ENCODE assay signal across 10 cellular contexts in the genomic region with DNA sequence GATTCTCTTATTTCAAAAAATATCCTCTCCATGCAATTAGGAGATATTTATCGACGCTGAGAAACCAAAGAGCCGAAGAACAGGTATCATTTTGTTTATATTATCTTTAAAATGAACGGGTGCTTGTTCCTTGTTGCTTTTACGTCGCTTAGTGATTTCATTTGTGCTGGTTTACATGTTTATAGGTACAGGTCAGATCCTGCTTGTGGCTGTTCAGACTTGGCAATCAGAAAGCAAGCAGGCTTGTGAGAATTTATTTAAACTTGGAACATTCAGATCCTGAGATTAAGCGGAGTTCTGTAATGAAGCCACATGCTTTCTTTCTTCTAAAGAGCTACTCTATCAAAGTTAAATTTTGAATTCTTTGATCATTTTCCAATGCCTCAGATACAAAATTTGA. TPM values are rescaled to one million over a fixed set of nuclear protein-coding genes. Genes with fewer than 3 reads are reported as not detected.
DNase-seq lines count a peak whose midpoint lies in the region; ATAC-seq and TF ChIP-seq lines count a peak whose summit lies in the region.
"Had no signal": no experiment of that assay in that cellular context is flagged by ENCODE, and none has a peak within 500 bp of the region (broad histone marks: within the 10 kb centered on the region; RNA-seq: fewer than 3 reads in every experiment).

No MANE protein-coding gene starts in this region.

- H3K4me1 Mint-ChIP-seq in GM23338, result peaks cover 32% of the 10 kb centered on the region

- CTCF ChIA-PET in A673 (lab: Charles Lee), result no interaction called here

- H3K36me3 ChIP-seq in BLaER1 (no peaks in the 10 kb centered on the region), GM23338 (ENCODE audit: insufficient read depth) (no peaks in the 10 kb centered on the region), ascending aorta (no peaks in the 10 kb centered on the region), mesodermal cell (ENCODE audit: control insufficient read depth, insufficient read depth, low read length) (no peaks in the 10 kb centered on the region), A673 (ENCODE audit: insufficient read depth, low read length, poor library complexity, severe bottlenecking) (no peaks in the 10 kb centered on the region)

- H3K27me3 ChIP-seq in BLaER1 (no peaks in the 10 kb centered on the region), GM23338 (ENCODE audit: insufficient read depth) (no peaks in the 10 kb centered on the region), ascending aorta (no peaks in the 10 kb centered on the region), A673 (replicated peaks; ENCODE audit: insufficient read depth, low read depth, low read length, poor library complexity) (no peaks in the 10 kb centered on the region)

- H3K4me3 Mint-ChIP-seq in GM23338, result no peak overlapping the region

- ATAC-seq in GM23338, result no peak
- no peak for ATAC-seq in GM21447 (IDR thresholded peaks at IDR 0.05; ENCODE audit: unreplicated experiment)

- intact Hi-C loops in ascending aorta (cut with DNase I), result no loop called here
- intact Hi-C loops in A673 (cut with micrococcal nuclease; ENCODE audit: unreplicated experiment), result no loop called here

- peak overlapping the region; percentile 70; the same call in 1 of the 2 replicates for H3K9ac ChIP-seq in BLaER1

- no TSS peak for BruUV-seq in A673 (replicated peaks; lab: Mats Ljungman, UMichigan)

- no peaks in the 10 kb centered on the region for H3K9me3 ChIP-seq in BLaER1
- H3K9me3 ChIP-seq in ascending aorta, result no peaks in the 10 kb centered on the region
- no peaks in the 10 kb centered on the region for H3K9me3 ChIP-seq in mesodermal cell (ENCODE audit: control insufficient read depth, low read length)
- H3K9me3 ChIP-seq in A673 (ENCODE audit: low read depth, low read length, poor library complexity, severe bottlenecking), result no peaks in the 10 kb centered on the region

- H3K4me2 ChIP-seq in BLaER1 (peak overlapping the region; percentile 75), GM23338 (0 out of 2 replicates have a peak overlapping the region, but pooled peaks have one; percentile 21)

- H4K20me1 ChIP-seq in BLaER1 (no peaks in the 10 kb centered on the region), GM23338 (replicated peaks; ENCODE audit: insufficient read depth) (no peaks in the 10 kb centered on the region)

- peaks cover 3% of the 10 kb centered on the region for H3K27me3 Mint-ChIP-seq in GM23338 (ENCODE audit: insufficient read depth, low read depth, poor library complexity)

- H3K27ac ChIP-seq in BLaER1 (peak overlapping the region; percentile 65), GM23338 (ENCODE audit: low read depth) (no peak overlapping the region), ascending aorta (peak overlapping the region; percentile 41 to 56), mesodermal cell (ENCODE audit: low read depth, low read length, severe bottlenecking) (peak overlapping the region; percentile 75), A673 (ENCODE audit: low read depth, low read length, poor library complexity, severe bottlenecking) (no peak overlapping the region)

- H2AFZ ChIP-seq in GM23338, result peak overlapping the region; percentile 16

- H3K4me1 ChIP-seq in BLaER1 (peaks cover 47% of the 10 kb centered on the region), GM23338 (ENCODE audit: insufficient read depth) (peaks cover 29% of the 10 kb centered on the region), ascending aorta (no peaks in the 10 kb centered on the region), mesodermal cell (ENCODE audit: control insufficient read depth, insufficient read depth, low read length, poor library complexity, severe bottlenecking) (peaks cover 6% of the 10 kb centered on the region), A673 (ENCODE audit: insufficient read depth, low read length, poor library complexity, severe bottlenecking) (no peaks in the 10 kb centered on the region)

- H3K79me2 ChIP-seq in GM23338 (replicated peaks; ENCODE audit: insufficient read depth), result no peaks in the 10 kb centered on the region

- TF ChIP-seq CTCF in GM23338 (conservative IDR thresholded peaks at IDR 0.05; ENCODE audit: low read depth in 2 of 2), result no peak
- TF ChIP-seq CTCF in ascending aorta (IDR thresholded peaks at IDR 0.05), result no peak
- TF ChIP-seq CTCF in A673 (conservative IDR thresholded peaks at IDR 0.05; ENCODE audit: low read depth, low read length), result no peak

- no peaks in the 10 kb centered on the region for H3F3A ChIP-seq in GM23338 (replicated peaks; ENCODE audit: low read depth)

- no peaks in the 10 kb centered on the region for H3K9me3 Mint-ChIP-seq in GM23338

- POLR2A ChIA-PET in A673 (lab: Charles Lee; ENCODE audit: low non-redundant PET), result no interaction called here

- H3K4me3 ChIP-seq in BLaER1 (peak overlapping the region; percentile 57), GM23338 (no peak overlapping the region), ascending aorta (peak overlapping the region; percentile 9 to 52), mesodermal cell (ENCODE audit: extremely low read depth, insufficient read depth, low read length, poor library complexity, severe bottlenecking) (no peak overlapping the region), A673 (ENCODE audit: low read depth, low read length, poor library complexity, severe bottlenecking) (no peak overlapping the region)

- WGBS in mesodermal cell (ENCODE audit: insufficient coverage in 2 of 2), 2 experiments, result 93 to 97% methylated on average over 4 of the region's 7 CpGs

- no peak overlapping the region for H3K27ac Mint-ChIP-seq in GM23338

- no peaks in the 10 kb centered on the region for H3K36me3 Mint-ChIP-seq in GM23338 (ENCODE audit: low read depth)

- no peaks in the 10 kb centered on the region for H3K9me2 ChIP-seq in GM23338 (ENCODE audit: insufficient read depth)

- DNase-seq in GM23338 (ENCODE audit: low spot score), result no peak
- DNase-seq in ascending aorta (ENCODE audit: low spot score in 2 of 2), result no peak
- DNase-seq in A673 (ENCODE audit: low spot score), result no peak
- DNase-seq in islet precursor cell, result no peak
- no peak for DNase-seq in NCI-H524 treated with DMSO at 0.1 percent for 48 hours (lab: John Stamatoyannopoulos, UW)
- DNase-seq: mesendoderm, NCI-H446 treated with DMSO at 0.1 percent for 48 hours had no signal

TF ChIP-seq in GM23338, 12 proteins besides CTCF, POLR2A, EP300 and RAD21 (continues in another document):
- no peak for TF ChIP-seq EZH2phosphoT487 (IDR thresholded peaks at IDR 0.05; ENCODE audit: unreplicated experiment)
- TF ChIP-seq, protein P1, sequence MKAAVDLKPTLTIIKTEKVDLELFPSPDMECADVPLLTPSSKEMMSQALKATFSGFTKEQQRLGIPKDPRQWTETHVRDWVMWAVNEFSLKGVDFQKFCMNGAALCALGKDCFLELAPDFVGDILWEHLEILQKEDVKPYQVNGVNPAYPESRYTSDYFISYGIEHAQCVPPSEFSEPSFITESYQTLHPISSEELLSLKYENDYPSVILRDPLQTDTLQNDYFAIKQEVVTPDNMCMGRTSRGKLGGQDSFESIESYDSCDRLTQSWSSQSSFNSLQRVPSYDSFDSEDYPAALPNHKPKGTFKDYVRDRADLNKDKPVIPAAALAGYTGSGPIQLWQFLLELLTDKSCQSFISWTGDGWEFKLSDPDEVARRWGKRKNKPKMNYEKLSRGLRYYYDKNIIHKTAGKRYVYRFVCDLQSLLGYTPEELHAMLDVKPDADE (IDR thresholded peaks at IDR 0.05), result no peak

RNA-seq across cellular contexts. Expression of a gene that starts 43.0 kb away (rescaled TPM):
- 75.7 and 81.9 TPM in 2 replicates for total RNA-seq in GM23338 (2014; rRNA removed; shearing (Covaris generic))
- 21.2 and 28.1 TPM in 2 replicates for polyA plus RNA-seq in GM23338 (2016; fragmentation: Nextera tagmentation; extraction: Ambion mirVana)
- total RNA-seq in ascending aorta (11.8 TPM), A673 (2021) (70.3 and 75.9 TPM in 2 replicates)
- polyA plus RNA-seq in mesodermal cell (2013, experiment 1 of 2), result 63.5 TPM
- 65.7 TPM for polyA plus RNA-seq in mesodermal cell (2013, experiment 2 of 2)

Comparison
In these comparisons a context has a peak if more than half of its experiments do, and no peak if none do; other contexts are left out.
1. H3K27ac ChIP-seq: peak in BLaER1 (single experiment), ascending aorta (2 of 2) and mesodermal cell (single experiment); none in GM23338 (single experiment) and A673 (single experiment).
2. H3K4me3 ChIP-seq: peak in BLaER1 (single experiment) and ascending aorta (2 of 2); none in GM23338 (single experiment), mesodermal cell (single experiment) and A673 (single experiment).